Comparison of ENCODE assay signal across 8 cellular contexts in genomic region chr11:9462172-9462799, GRCh38. TPM values are rescaled to one million over a fixed set of nuclear protein-coding genes. Genes with fewer than 3 reads are reported as not detected.
DNase-seq lines count a peak whose midpoint lies in the region; ATAC-seq and TF ChIP-seq lines count a peak whose summit lies in the region.

No MANE protein-coding gene starts in this region.

- peak overlapping the region; percentile 98; the same call in 1 of the 2 replicates for H3K9ac ChIP-seq in HUES64 (ENCODE audit: low read depth, low read length)

- H3K27ac ChIP-seq in HUES64 (ENCODE audit: low read depth, low read length): no peak overlapping the region; the same call in 1 of the 2 replicates
- H3K27ac ChIP-seq in caudate nucleus (ENCODE audit: low read depth, low read length): peak overlapping the region; percentile 94

- no peaks in the 10 kb centered on the region for H3K27me3 ChIP-seq in HUES64 (ENCODE audit: insufficient read depth, low read length)

- POLR2A ChIA-PET in AG04449 (lab: Yijun Ruan, JAX): interaction anchor here (0.7 to 2.5 kb wide), 3 partner anchors 22 to 133 kb away, joined by 3 to 14 read pairs (median 4); partner anchors contain the start of gene WEE1

- H3K9me3 ChIP-seq in HUES64 (ENCODE audit: insufficient read depth, low read depth, low read length): no peaks in the 10 kb centered on the region
- H3K9me3 ChIP-seq in mucosa of descending colon: no peaks in the 10 kb centered on the region

- TF ChIP-seq CTCF in AG04449 (IDR thresholded peaks at IDR 0.05; ENCODE audit: insufficient read depth, low read length, missing control alignments) (no peak), mucosa of descending colon (IDR thresholded peaks at IDR 0.05) (no peak)

- intact Hi-C loops in mucosa of descending colon (cut with DNase I, micrococcal nuclease): no loop called here

- H3K36me3 ChIP-seq in HUES64 (ENCODE audit: insufficient read depth, low read length) (no peaks in the 10 kb centered on the region), mucosa of descending colon (ENCODE audit: low read depth) (peaks cover 5% of the 10 kb centered on the region)

- ATAC-seq in mucosa of descending colon: no peak
- no peak for ATAC-seq in HG03097 (IDR thresholded peaks at IDR 0.05; ENCODE audit: low FRiP score, unreplicated experiment)

- peak overlapping the region; percentile 65 for H3K4me3 ChIP-seq in AG04449 (ENCODE audit: low read depth, low read length)
- H3K4me3 ChIP-seq in HUES64 (ENCODE audit: low read length): peak overlapping the region; percentile 87
- no peak overlapping the region for H3K4me3 ChIP-seq in mucosa of descending colon

- H3K4me1 ChIP-seq in HUES64 (ENCODE audit: insufficient read depth, low read length) (no peaks in the 10 kb centered on the region), mucosa of descending colon (ENCODE audit: low read depth) (peaks cover 6% of the 10 kb centered on the region)

- no peak for DNase-seq in AG04449 (ENCODE audit: low read depth, low spot score)
- DNase-seq in caudate nucleus (lab: John Stamatoyannopoulos, UW): no peak
- peak in 2 of 3 donors; percentile 30 to 36 for DNase-seq in mucosa of descending colon
- DNase-seq in ureter (ENCODE audit: low spot score): no peak
- no peak for DNase-seq in DMS 273 treated with DMSO at 0.1 percent for 48 hours (lab: John Stamatoyannopoulos, UW)
- DNase-seq in NCI-H146 treated with DMSO at 0.1 percent for 48 hours (lab: John Stamatoyannopoulos, UW; ENCODE audit: unreplicated experiment): no peak

- 94% methylated on average over 15 of the region's 16 CpGs for WGBS in HUES64

- CTCF ChIA-PET in AG04449 (lab: Yijun Ruan, JAX): interaction anchor here (1.6 kb wide), 1 partner anchor 27 kb away, joined by 4 read pairs; no protein-coding TSS in a partner anchor

RNA-seq across cellular contexts. Expression of gene ZNF143, which starts 1.5 kb away (rescaled TPM):
- polyA plus RNA-seq in HUES64 (2013, experiment 1 of 2): 28.6 TPM
- 31.4 TPM for polyA plus RNA-seq in HUES64 (2013, experiment 2 of 2)
- total RNA-seq in mucosa of descending colon (10 to 100 TPM; 20.3 to 40.3 (median 23.6) TPM), ureter (19.9 TPM)

Comparison
In these comparisons a context has a peak if more than half of its experiments do, and no peak if none do; other contexts are left out.
1. DNase-seq: peak in mucosa of descending colon (2 of 3); none in AG04449 (single experiment), caudate nucleus (0 of 61), ureter (single experiment), DMS 273 treated with DMSO at 0.1 percent for 48 hours (single experiment) and NCI-H146 treated with DMSO at 0.1 percent for 48 hours (single experiment).